ENCODE assay signal across 19 cellular contexts in genomic region chr10:131722121-131722520, GRCh38.
DNase-seq lines count a peak whose midpoint lies in the region; ATAC-seq and TF ChIP-seq lines count a peak whose summit lies in the region.
"Had no signal": no experiment of that assay in that cellular context is flagged by ENCODE, and none has a peak within 500 bp of the region (broad histone marks: within the 10 kb centered on the region; RNA-seq: fewer than 3 reads in every experiment).

No MANE protein-coding gene starts in this region.

- H3K4ac ChIP-seq in neuronal stem cell (ENCODE audit: low read length) = no peak overlapping the region

- H3K4me3 Mint-ChIP-seq in activated CD8-positive, alpha-beta memory T cell treated with anti-CD3 and anti-CD28 coated beads, Interleukin-2, amount 10 ng/mL, durations not matched to agents 7 days and 5 days = no peak overlapping the region
- H3K4me3 Mint-ChIP-seq in type B pancreatic cell = no peak overlapping the region
- H3K4me3 Mint-ChIP-seq: CD4-positive, alpha-beta T cell; IgD-negative memory B cell had no signal

- H3K4me1 Mint-ChIP-seq in activated CD8-positive, alpha-beta memory T cell treated with anti-CD3 and anti-CD28 coated beads, Interleukin-2, amount 10 ng/mL, durations not matched to agents 7 days and 5 days = no peaks in the 10 kb centered on the region
- peaks cover 9% of the 10 kb centered on the region for H3K4me1 Mint-ChIP-seq in type B pancreatic cell (ENCODE audit: unreplicated experiment)
- H3K4me1 Mint-ChIP-seq: IgD-negative memory B cell had no signal

- no peaks in the 10 kb centered on the region for H3K9me3 Mint-ChIP-seq in activated CD8-positive, alpha-beta memory T cell treated with anti-CD3 and anti-CD28 coated beads, Interleukin-2, amount 10 ng/mL, durations not matched to agents 7 days and 5 days (ENCODE audit: low read depth)
- no peaks in the 10 kb centered on the region for H3K9me3 Mint-ChIP-seq in type B pancreatic cell
- H3K9me3 Mint-ChIP-seq: CD4-positive, alpha-beta T cell had no signal

- no peak for TF ChIP-seq CTCF in type B pancreatic cell (conservative IDR thresholded peaks at IDR 0.05)
- TF ChIP-seq CTCF in psoas muscle (IDR thresholded peaks at IDR 0.05) = no peak

- ATAC-seq in activated CD8-positive, alpha-beta memory T cell treated with anti-CD3 and anti-CD28 coated beads, Interleukin-2, amount 10 ng/mL, durations not matched to agents 7 days and 5 days = no peak
- ATAC-seq in left lobe of liver (no peak), psoas muscle (no peak)
- ATAC-seq: A549, GM12878, HepG2 had no signal

- H3K27ac ChIP-seq in neuronal stem cell (replicated peaks; ENCODE audit: low read length) = no peak overlapping the region
- no peak overlapping the region for H3K27ac ChIP-seq in psoas muscle
- H3K27ac ChIP-seq: 22Rv1, A549, C4-2B had no signal

- no peak overlapping the region for H3K4me2 ChIP-seq in neuronal stem cell (ENCODE audit: insufficient read depth, low read length, poor library complexity, severe bottlenecking)
- H3K4me2 ChIP-seq: A549 had no signal

- peak overlapping the region; percentile 65 for H3K18ac ChIP-seq in neuronal stem cell (ENCODE audit: low read length)

- H3K4me1 ChIP-seq in neuronal stem cell (ENCODE audit: control insufficient read depth in 2 of 2, insufficient read depth in 1 of 2, low read depth in 1 of 2, low read length in 2 of 2) (peaks cover 6 to 12% of the 10 kb centered on the region in 2 donors), psoas muscle (no peaks in the 10 kb centered on the region)
- H3K4me1 ChIP-seq: A549, HAP-1 had no signal

- intact Hi-C loops in psoas muscle (cut with DNase I) = no loop called here

- no peak overlapping the region for H2AFZ ChIP-seq in neuronal stem cell (ENCODE audit: low read length)

- H2BK15ac ChIP-seq in neuronal stem cell (ENCODE audit: low read length) = peak overlapping the region; percentile 33

- no peak overlapping the region for H3K9ac ChIP-seq in neuronal stem cell (ENCODE audit: low read depth, low read length, poor library complexity)

- no peak overlapping the region for H2AK5ac ChIP-seq in neuronal stem cell (ENCODE audit: low read depth, low read length)

- no CpG with 5 or more reads among the region's 5 CpGs for WGBS in neuronal stem cell (ENCODE audit: extremely low coverage in 2 of 2, insufficient read length in 2 of 2, insufficient replicate concordance in 1 of 2), 2 donors
- 90 to 92% (median 91%) methylated on average over 5 of the region's 5 CpGs for WGBS in psoas muscle, 3 donors

- peaks cover 0 to 3% of the 10 kb centered on the region in 2 donors for H3K9me3 ChIP-seq in neuronal stem cell (replicated peaks in 1 of 2; ENCODE audit: control insufficient read depth in 2 of 2, insufficient read depth in 1 of 2, low read depth in 1 of 2, low read length in 2 of 2)
- no peaks in the 10 kb centered on the region for H3K9me3 ChIP-seq in psoas muscle
- H3K9me3 ChIP-seq: A549, HAP-1 had no signal

- peaks cover 2% of the 10 kb centered on the region for H3K79me1 ChIP-seq in neuronal stem cell (ENCODE audit: low read depth, low read length)

- H3K23ac ChIP-seq in neuronal stem cell (ENCODE audit: low read depth, low read length, poor library complexity) = no peak overlapping the region

- CTCF ChIA-PET in activated CD8-positive, alpha-beta memory T cell treated with anti-CD3 and anti-CD28 coated beads, Interleukin-2, amount 10 ng/mL, durations not matched to agents 7 days and 5 days (lab: Charles Lee) = no interaction called here

- no peak overlapping the region for H3K14ac ChIP-seq in neuronal stem cell (ENCODE audit: low read length)

- no peak overlapping the region for H2BK12ac ChIP-seq in neuronal stem cell (ENCODE audit: low read length)

- H3K36me3 Mint-ChIP-seq in activated CD8-positive, alpha-beta memory T cell treated with anti-CD3 and anti-CD28 coated beads, Interleukin-2, amount 10 ng/mL, durations not matched to agents 7 days and 5 days = no peaks in the 10 kb centered on the region
- no peaks in the 10 kb centered on the region for H3K36me3 Mint-ChIP-seq in type B pancreatic cell
- H3K36me3 Mint-ChIP-seq: IgD-negative memory B cell had no signal

- H3K4me3 ChIP-seq in neuronal stem cell (ENCODE audit: low read length in 2 of 2) (no peak overlapping the region), psoas muscle (no peak overlapping the region)
- H3K4me3 ChIP-seq: A549, GM12878, HAP-1 had no signal

- H4K91ac ChIP-seq in neuronal stem cell (ENCODE audit: low read depth, low read length, poor library complexity) = no peak overlapping the region

- H4K8ac ChIP-seq in neuronal stem cell (ENCODE audit: low read depth, low read length) = peak overlapping the region; percentile 65

- H2BK5ac ChIP-seq in neuronal stem cell (ENCODE audit: low read length) = peak overlapping the region; percentile 39

- H3K36me3 ChIP-seq in neuronal stem cell (replicated peaks in 1 of 2; ENCODE audit: control insufficient read depth in 2 of 2, insufficient read depth in 2 of 2, low read length in 2 of 2) = no peaks in the 10 kb centered on the region
- no peaks in the 10 kb centered on the region for H3K36me3 ChIP-seq in psoas muscle (ENCODE audit: insufficient read depth in 1 of 2, low read depth in 1 of 2)
- H3K36me3 ChIP-seq: HAP-1 had no signal

- H3K27me3 ChIP-seq in neuronal stem cell (ENCODE audit: control insufficient read depth in 3 of 3, insufficient read depth in 3 of 3, low read depth in 1 of 3, low read length in 3 of 3) = peaks cover 0 to 31% (median 8%) of the 10 kb centered on the region in 3 experiments
- H3K27me3 ChIP-seq in psoas muscle (ENCODE audit: insufficient read depth in 3 of 3, low read length in 2 of 3) = peaks cover 0 to 5% (median 2%) of the 10 kb centered on the region in 3 donors

- H3K27ac Mint-ChIP-seq in activated CD8-positive, alpha-beta memory T cell treated with anti-CD3 and anti-CD28 coated beads, Interleukin-2, amount 10 ng/mL, durations not matched to agents 7 days and 5 days = no peak overlapping the region
- H3K27ac Mint-ChIP-seq in type B pancreatic cell = no peak overlapping the region
- H3K27ac Mint-ChIP-seq: CD4-positive, alpha-beta T cell; IgD-negative memory B cell had no signal

- H3K27me3 Mint-ChIP-seq in activated CD8-positive, alpha-beta memory T cell treated with anti-CD3 and anti-CD28 coated beads, Interleukin-2, amount 10 ng/mL, durations not matched to agents 7 days and 5 days = no peaks in the 10 kb centered on the region
- H3K27me3 Mint-ChIP-seq in type B pancreatic cell = peaks cover 8% of the 10 kb centered on the region
- H3K27me3 Mint-ChIP-seq: IgD-negative memory B cell had no signal

- peak; percentile 13 for DNase-seq in activated CD8-positive, alpha-beta memory T cell treated with anti-CD3 and anti-CD28 coated beads for 24 hours
- no peak for DNase-seq in activated CD8-positive, alpha-beta memory T cell treated with anti-CD3 and anti-CD28 coated beads, Interleukin-2, amount 10 ng/mL, durations not matched to agents 7 days and 5 days
- DNase-seq in neuronal stem cell (ENCODE audit: low spot score) (no peak), type B pancreatic cell (ENCODE audit: extremely low spot score, unreplicated experiment) (peak; percentile 54), left lobe of liver (ENCODE audit: low spot score) (no peak), COR-L47 (lab: John Stamatoyannopoulos, UW) (no peak), psoas muscle (no peak)
- DNase-seq: AML-193, DMS53, DND-41, EL had no signal

- no peak overlapping the region for H2BK120ac ChIP-seq in neuronal stem cell (ENCODE audit: low read depth, low read length)

Comparison
In these comparisons a context has a peak if more than half of its experiments do, and no peak if none do; other contexts are left out.
1. DNase-seq: peak in activated CD8-positive, alpha-beta memory T cell treated with anti-CD3 and anti-CD28 coated beads for 24 hours (single experiment) and type B pancreatic cell (single experiment); none in activated CD8-positive, alpha-beta memory T cell treated with anti-CD3 and anti-CD28 coated beads, Interleukin-2, amount 10 ng/mL, durations not matched to agents 7 days and 5 days (single experiment), neuronal stem cell (single experiment), left lobe of liver (single experiment), COR-L47 (single experiment) and psoas muscle (0 of 2).